9 cellular contexts compared by ENCODE assay signal in the genomic region with DNA sequence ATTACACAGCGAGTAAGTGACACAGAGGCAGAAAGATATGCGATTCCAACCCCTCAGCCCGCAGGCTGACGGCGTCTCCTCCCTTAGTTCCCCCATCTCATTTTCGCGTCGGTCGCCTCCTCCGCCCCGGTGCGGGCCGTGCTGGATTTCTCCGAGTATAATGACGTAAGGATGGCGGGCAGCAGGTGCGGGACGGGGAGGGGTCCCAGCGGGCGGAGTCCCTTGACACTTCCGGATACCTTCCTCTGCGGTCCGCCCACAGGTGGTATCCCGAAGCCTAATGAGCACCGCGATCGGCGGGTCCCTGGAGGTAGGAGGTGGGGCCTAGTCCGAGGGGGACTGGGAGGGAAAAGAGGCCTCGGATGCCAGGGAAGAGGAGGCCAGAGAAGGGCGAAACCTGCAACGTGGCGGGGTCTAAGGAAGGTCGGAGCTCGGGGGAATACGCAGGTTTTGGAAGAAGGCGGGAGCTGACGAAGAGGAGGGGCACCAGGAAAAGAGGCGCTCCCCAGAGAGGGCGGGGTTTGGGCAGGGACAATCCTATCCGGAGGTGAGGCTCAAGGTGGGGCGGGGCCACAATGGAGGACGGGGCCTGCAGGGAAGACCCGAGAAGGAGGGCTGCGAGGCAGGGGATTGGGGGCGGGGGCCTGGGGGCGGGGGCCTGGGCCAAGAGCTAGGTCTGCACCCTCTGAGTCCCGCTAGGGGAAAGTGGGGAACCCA. TPM values are rescaled to one million over a fixed set of nuclear protein-coding genes. Genes with fewer than 3 reads are reported as not detected.
DNase-seq lines count a peak whose midpoint lies in the region; ATAC-seq lines count a peak whose summit lies in the region.
"Had no signal": no experiment of that assay in that cellular context is flagged by ENCODE, and none has a peak within 500 bp of the region (broad histone marks: within the 10 kb centered on the region; RNA-seq: fewer than 3 reads in every experiment).

No MANE protein-coding gene starts in this region.

- ATAC-seq in HG03025 (IDR thresholded peaks at IDR 0.05; ENCODE audit: low FRiP score, unreplicated experiment) (peak; percentile 84), naive B cell (ENCODE audit: low read depth in 2 of 2) (peak; percentile 41 to 46)

- DNase-seq in SIG-M5 treated with dmso at 0.1 percent for 504 hours (lab: John Stamatoyannopoulos, UW; ENCODE audit: unreplicated experiment) = peak; percentile 77
- no peak for DNase-seq in SIG-M5 (lab: John Stamatoyannopoulos, UW)
- peak; percentile 95 for DNase-seq in NCI-H2171 treated with DMSO at 0.1 percent for 48 hours (lab: John Stamatoyannopoulos, UW)
- DNase-seq in activated CD4-positive, alpha-beta T cell treated with anti-CD3 and anti-CD28 coated beads, Interleukin-2, amount 50 U/mL, for 1 hour = peak; percentile 39
- peak; percentile 12 for DNase-seq in effector CD4-positive, alpha-beta T cell
- peak; percentile 16 for DNase-seq in naive B cell
- DNase-seq in stimulated activated naive CD4-positive, alpha-beta T cell (lab: John Stamatoyannopoulos, UW) = peak in 5 of 6 experiments; percentile 16 to 33 (median 23)
- DNase-seq: DND-41 had no signal

- peaks cover 0 to 9% (median 2%) of the 10 kb centered on the region in 7 donors for H3K9me3 Mint-ChIP-seq in naive B cell

- H3K27me3 Mint-ChIP-seq in naive B cell = peaks cover 0 to 58% (median 38%) of the 10 kb centered on the region in 3 donors

- H3K4me1 Mint-ChIP-seq in naive B cell = peaks cover 6 to 11% (median 7%) of the 10 kb centered on the region in 3 donors

- H3K4me3 Mint-ChIP-seq in naive B cell = peak overlapping the region; percentile 68 to 92 (median 88)

- H3K27ac Mint-ChIP-seq in naive B cell = peak overlapping the region in 3 of 6 donors; percentile 44 to 70 (median 59)

- peaks cover 0 to 22% of the 10 kb centered on the region in 2 donors for H3K36me3 Mint-ChIP-seq in naive B cell

RNA-seq across cellular contexts. Expression of a gene that starts 3.6 kb away (rescaled TPM):
- 1 to 10 TPM in 1 of 6 donors, under 1 TPM in 2, not detected in 3; 0.31 to 1.3 (median 0.76) TPM for polyA plus RNA-seq in naive B cell (ENCODE audit: low read depth in 6 of 6)
